Comparison of ENCODE assay signal across 23 cellular contexts in the genomic region with DNA sequence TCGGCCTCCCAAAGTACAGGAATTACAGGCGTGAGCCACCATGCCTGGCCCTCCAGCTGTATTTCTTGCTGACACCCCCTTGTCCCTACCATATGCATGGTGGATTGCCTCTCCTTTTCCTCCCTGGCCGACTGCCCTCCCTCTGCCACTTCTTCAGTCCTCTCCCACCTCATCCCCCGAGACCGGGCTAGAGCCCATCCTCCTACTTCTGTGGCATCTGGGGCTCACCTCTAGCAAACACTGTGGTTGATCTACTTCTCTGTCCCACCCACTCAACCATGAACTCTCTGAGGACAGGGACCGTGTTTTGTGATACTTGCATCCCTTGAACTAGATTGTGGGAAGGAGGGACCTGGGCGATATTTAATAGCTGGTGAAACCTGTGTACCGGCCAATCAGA.
DNase-seq lines count a peak whose midpoint lies in the region; ATAC-seq lines count a peak whose summit lies in the region.
"Had no signal": no experiment of that assay in that cellular context is flagged by ENCODE, and none has a peak within 500 bp of the region (broad histone marks: within the 10 kb centered on the region; RNA-seq: fewer than 3 reads in every experiment).

No MANE protein-coding gene starts in this region.

- H3K9ac ChIP-seq in BLaER1: no peak overlapping the region

- H3K4me1 ChIP-seq in BLaER1: peaks cover 32% of the 10 kb centered on the region

- ATAC-seq in GM18868 (IDR thresholded peaks at IDR 0.05; ENCODE audit: unreplicated experiment) (peak; percentile 46), memory B cell (ENCODE audit: low read depth) (peak; percentile 62), HG02798 (IDR thresholded peaks at IDR 0.05; ENCODE audit: poor library complexity, unreplicated experiment) (no peak)
- ATAC-seq in stimulated activated memory B cell treated with anti-CD40 and anti-IgM and Interleukin-4, amounts not matched to agents 10 μg/mL and 1 μg/mL and 100 μg/mL, for 72 hours: peak; percentile 80
- ATAC-seq: CD8-positive, alpha-beta T cell; K562; Right ventricle myocardium inferior; T-cell had no signal

- peaks cover 1% of the 10 kb centered on the region for H3K9me3 Mint-ChIP-seq in memory B cell
- H3K9me3 Mint-ChIP-seq in stimulated activated memory B cell treated with anti-CD40 and anti-IgM and Interleukin-4, amounts not matched to agents 10 μg/mL and 1 μg/mL and 100 μg/mL, for 72 hours: peaks cover 3% of the 10 kb centered on the region
- H3K9me3 Mint-ChIP-seq: CD8-positive, alpha-beta T cell; T-cell had no signal

- H3K4me3 ChIP-seq in BLaER1: no peak overlapping the region
- H3K4me3 ChIP-seq: K562, PC-9, SJSA1 had no signal

- no peaks in the 10 kb centered on the region for H3K27me3 ChIP-seq in BLaER1
- H3K27me3 ChIP-seq: SJSA1 had no signal

- peaks cover 18% of the 10 kb centered on the region for H3K27me3 Mint-ChIP-seq in memory B cell
- H3K27me3 Mint-ChIP-seq in stimulated activated memory B cell treated with anti-CD40 and anti-IgM and Interleukin-4, amounts not matched to agents 10 μg/mL and 1 μg/mL and 100 μg/mL, for 72 hours: peaks cover 32% of the 10 kb centered on the region
- H3K27me3 Mint-ChIP-seq: T-cell had no signal

- H4K20me1 ChIP-seq in BLaER1: no peaks in the 10 kb centered on the region

- no peak overlapping the region for H3K27ac ChIP-seq in BLaER1
- H3K27ac ChIP-seq: C4-2B, PC-9, SJSA1 had no signal

- H3K36me3 Mint-ChIP-seq in memory B cell: no peaks in the 10 kb centered on the region
- no peaks in the 10 kb centered on the region for H3K36me3 Mint-ChIP-seq in stimulated activated memory B cell treated with anti-CD40 and anti-IgM and Interleukin-4, amounts not matched to agents 10 μg/mL and 1 μg/mL and 100 μg/mL, for 72 hours
- H3K36me3 Mint-ChIP-seq: CD8-positive, alpha-beta T cell; T-cell had no signal

- no peak for DNase-seq in memory B cell (ENCODE audit: low spot score in 2 of 2)
- DNase-seq in GM19238 (ENCODE audit: insufficient read length, low spot score): no peak
- DNase-seq in EL: no peak
- DNase-seq: Caco-2; CD8-positive, alpha-beta T cell; DMS 273 treated with DMSO at 0.1 percent for 48 hours; DMS79; Kasumi-1; NCI-H1105; NCI-H1436 treated with DMSO at 0.1 percent for 48 hours; NCI-H187 treated with DMSO at 0.1 percent for 48 hours; NCI-H524; NCI-H748 treated with DMSO at 0.1 percent for 48 hours; PC-9; T-cell had no signal

- no peaks in the 10 kb centered on the region for H3K9me3 ChIP-seq in BLaER1
- H3K9me3 ChIP-seq: Caco-2, SJSA1 had no signal

- H3K27ac Mint-ChIP-seq in memory B cell: peak overlapping the region; percentile 0
- H3K27ac Mint-ChIP-seq in stimulated activated memory B cell treated with anti-CD40 and anti-IgM and Interleukin-4, amounts not matched to agents 10 μg/mL and 1 μg/mL and 100 μg/mL, for 72 hours: peak overlapping the region; percentile 68
- H3K27ac Mint-ChIP-seq: CD8-positive, alpha-beta T cell had no signal

- H3K4me1 Mint-ChIP-seq in memory B cell: peaks cover 14% of the 10 kb centered on the region
- H3K4me1 Mint-ChIP-seq in stimulated activated memory B cell treated with anti-CD40 and anti-IgM and Interleukin-4, amounts not matched to agents 10 μg/mL and 1 μg/mL and 100 μg/mL, for 72 hours: peaks cover 38% of the 10 kb centered on the region

- H3K4me3 Mint-ChIP-seq in memory B cell: peak overlapping the region; percentile 15
- H3K4me3 Mint-ChIP-seq in stimulated activated memory B cell treated with anti-CD40 and anti-IgM and Interleukin-4, amounts not matched to agents 10 μg/mL and 1 μg/mL and 100 μg/mL, for 72 hours: no peak overlapping the region
- H3K4me3 Mint-ChIP-seq: CD8-positive, alpha-beta T cell; T-cell had no signal

- peak overlapping the region; percentile 73 for H3K4me2 ChIP-seq in BLaER1
- H3K4me2 ChIP-seq: PC-9 had no signal

- no peaks in the 10 kb centered on the region for H3K36me3 ChIP-seq in BLaER1
- H3K36me3 ChIP-seq: SJSA1 had no signal
